Comparison of ENCODE assay signal across 8 cellular contexts in the genomic region with DNA sequence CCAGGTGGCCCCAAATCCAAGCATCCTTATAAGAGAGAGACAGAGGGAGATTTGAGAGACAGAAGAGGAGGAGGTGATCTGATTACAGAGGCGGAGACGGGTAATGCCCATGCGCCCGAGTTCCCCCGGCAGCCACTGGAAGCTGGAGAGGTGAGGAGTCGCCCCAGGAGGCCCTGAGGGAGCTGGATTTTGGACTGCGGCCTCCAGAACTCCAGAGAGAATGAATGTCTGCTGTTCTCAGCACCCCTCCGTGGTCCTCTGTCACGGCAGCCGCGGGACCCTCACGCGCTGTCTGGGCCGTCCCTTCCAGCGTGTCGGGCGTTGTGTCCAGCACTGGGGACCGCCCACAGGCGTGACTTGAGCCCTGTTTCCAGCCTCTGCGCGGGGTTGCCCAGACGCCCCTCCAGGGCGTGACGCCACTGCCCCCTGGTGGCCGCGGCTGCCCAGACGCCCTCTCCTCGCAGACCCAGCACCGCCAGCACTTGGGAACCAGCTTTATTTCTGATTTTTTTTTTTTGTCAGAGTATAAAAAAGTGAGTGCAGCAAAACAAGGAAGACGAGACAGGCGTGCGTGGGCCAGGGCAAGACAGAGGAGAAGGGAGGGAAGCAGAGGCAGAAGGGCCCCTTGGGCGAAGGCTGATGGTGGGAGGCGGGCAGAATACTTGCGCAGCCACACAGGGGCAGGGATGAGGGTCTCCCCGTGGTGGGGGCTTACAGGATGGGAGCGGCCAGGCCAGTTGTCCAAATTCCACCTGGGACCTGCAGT. TPM values are rescaled to one million over a fixed set of nuclear protein-coding genes. Genes with fewer than 3 reads are reported as not detected.
DNase-seq lines count a peak whose midpoint lies in the region; ATAC-seq and TF ChIP-seq lines count a peak whose summit lies in the region.

No MANE protein-coding gene starts in this region.

- H3K4me1 Mint-ChIP-seq in endothelial cell (ENCODE audit: unreplicated experiment), result peaks cover 18% of the 10 kb centered on the region

- H3K4me3 Mint-ChIP-seq in endothelial cell (ENCODE audit: unreplicated experiment), result peak overlapping the region; percentile 78

- H3K27me3 ChIP-seq in HL-60 (ENCODE audit: insufficient read depth, poor library complexity, severe bottlenecking), result no peaks in the 10 kb centered on the region
- H3K27me3 ChIP-seq in NT2/D1 (ENCODE audit: insufficient read depth, insufficient read length), result peaks cover 31% of the 10 kb centered on the region

- H3K27ac ChIP-seq in HL-60 (replicated peaks), result no peak overlapping the region

- no peak for ATAC-seq in HG02840 (IDR thresholded peaks at IDR 0.05; ENCODE audit: low FRiP score, unreplicated experiment)

- TF ChIP-seq CTCF in HL-60 (IDR thresholded peaks at IDR 0.05; ENCODE audit: insufficient read depth, low read length) (peak; percentile 64), endothelial cell (IDR thresholded peaks at IDR 0.05; ENCODE audit: unreplicated experiment) (peak; percentile 95)

- peaks cover 10% of the 10 kb centered on the region for H3K36me3 Mint-ChIP-seq in endothelial cell (ENCODE audit: low read depth, unreplicated experiment)

- H3K4me1 ChIP-seq in NT2/D1 (ENCODE audit: insufficient read depth, insufficient read length), result peaks cover 30% of the 10 kb centered on the region

- peaks cover 3% of the 10 kb centered on the region for H3K27me3 Mint-ChIP-seq in endothelial cell (ENCODE audit: unreplicated experiment)

- peak overlapping the region; percentile 68 for H3K9ac ChIP-seq in NT2/D1 (ENCODE audit: insufficient read length, low read depth)

- peak overlapping the region; percentile 2 for H3K27ac Mint-ChIP-seq in endothelial cell (ENCODE audit: unreplicated experiment)

- H3K9me3 ChIP-seq in NT2/D1 (ENCODE audit: insufficient read depth, low read length), result no peaks in the 10 kb centered on the region

- no peaks in the 10 kb centered on the region for H3K36me3 ChIP-seq in NT2/D1 (ENCODE audit: insufficient read depth, insufficient read length, low read length)

- no peaks in the 10 kb centered on the region for H3K9me3 Mint-ChIP-seq in endothelial cell (ENCODE audit: unreplicated experiment)

- DNase-seq in DMS153 (lab: John Stamatoyannopoulos, UW) (peak; percentile 73), HL-60 (ENCODE audit: low read depth in 1 of 2, low spot score in 1 of 2) (peak; percentile 70 to 72), NT2/D1 (ENCODE audit: low read depth, low spot score) (peak; percentile 66), activated T-cell treated with anti-CD3 and anti-CD28 coated beads for 4 hours (peak; percentile 70), endothelial cell (ENCODE audit: low spot score) (peak; percentile 97), mesenteric fat pad (ENCODE audit: low spot score) (peak; percentile 97)
- peak; percentile 49 to 61 for DNase-seq in stimulated activated CD8-positive, alpha-beta memory T cell treated with anti-CD3 and anti-CD28 coated beads, Interleukin-2, amount 100 ng/mL, for 1 hour (ENCODE audit: low read depth in 2 of 2)

- H3K4me3 ChIP-seq in HL-60 (replicated peaks; ENCODE audit: insufficient read depth, low read length), result no peak overlapping the region
- peak overlapping the region; percentile 29 for H3K4me3 ChIP-seq in NT2/D1 (ENCODE audit: insufficient read length, low read depth)

RNA-seq across cellular contexts. Expression of a gene that starts 4.1 kb away (rescaled TPM):
- total RNA-seq in endothelial cell (ENCODE audit: unreplicated experiment) (40.8 TPM), mesenteric fat pad (18.7 TPM)

RNA-seq across cellular contexts. Expression of a gene that starts 5.6 kb away (rescaled TPM):
- 5.0 TPM for total RNA-seq in endothelial cell (ENCODE audit: unreplicated experiment)
- 2.9 TPM for total RNA-seq in mesenteric fat pad

RNA-seq across cellular contexts. Expression of a gene that starts 7.1 kb away (rescaled TPM):
- total RNA-seq in endothelial cell (ENCODE audit: unreplicated experiment), result 73.4 TPM
- total RNA-seq in mesenteric fat pad, result 46.3 TPM

RNA-seq across cellular contexts. Expression of a gene that starts 17.6 kb away (rescaled TPM):
- 40.1 TPM for total RNA-seq in endothelial cell (ENCODE audit: unreplicated experiment)
- 36.0 TPM for total RNA-seq in mesenteric fat pad
